1 cellular context compared by ENCODE assay signal in genomic region chr16:11149011-11149616, GRCh38.
TF ChIP-seq lines count a peak whose summit lies in the region.

No MANE protein-coding gene starts in this region.

TF ChIP-seq in K562, 482 proteins besides CTCF, POLR2A, EP300 and RAD21 (continued from another document and continues in another):
- TF ChIP-seq MGA (IDR thresholded peaks at IDR 0.05) (no peak), ZNF217 (CRISPR knock-in tag; IDR thresholded peaks at IDR 0.05) (no peak), ZNF766 (CRISPR knock-in tag; conservative IDR thresholded peaks at IDR 0.05) (0 out of 2 replicates have a peak, but pooled peaks have one; percentile 28), ZNF280B (CRISPR knock-in tag; IDR thresholded peaks at IDR 0.05) (no peak), SRSF1 (IDR thresholded peaks at IDR 0.05; ENCODE audit: low read depth, low read length) (no peak), CBX2 (IDR thresholded peaks at IDR 0.05; ENCODE audit: insufficient read depth, low read length, poor library complexity, severe bottlenecking) (no peak), CBX3 (IDR thresholded peaks at IDR 0.05; ENCODE audit: borderline replicate concordance in 1 of 2, low read length in 2 of 2) (no peak), PKNOX1 (IDR thresholded peaks at IDR 0.05) (peak; percentile 68), NCOA1 (IDR thresholded peaks at IDR 0.05; ENCODE audit: low read depth) (peak; percentile 48; the same call in 1 of the 2 replicates), ZNF785 (CRISPR knock-in tag; IDR thresholded peaks at IDR 0.05) (no peak), FOXM1 (IDR thresholded peaks at IDR 0.05; ENCODE audit: low read depth) (peak; percentile 58; the same call in 1 of the 2 replicates), FOXM1 (CRISPR knock-in tag; IDR thresholded peaks at IDR 0.05; ENCODE audit: low read depth) (no peak), ZNF398 (CRISPR knock-in tag; IDR thresholded peaks at IDR 0.05) (no peak), SMAD3 (CRISPR knock-in tag; conservative IDR thresholded peaks at IDR 0.05) (no peak), OTX1 (CRISPR knock-in tag; IDR thresholded peaks at IDR 0.05) (no peak), REST (CRISPR knock-in tag; IDR thresholded peaks at IDR 0.05; ENCODE audit: low read depth) (no peak), TGIF2 (CRISPR knock-in tag; IDR thresholded peaks at IDR 0.05) (no peak), ID3 (CRISPR knock-in tag; IDR thresholded peaks at IDR 0.05) (no peak), ID3 (tag; IDR thresholded peaks at IDR 0.05) (no peak), ELK1 (CRISPR knock-in tag; IDR thresholded peaks at IDR 0.05) (no peak), HMGN3 (IDR thresholded peaks at IDR 0.05; ENCODE audit: borderline replicate concordance, extremely low read depth, insufficient read length, low read depth, low read length) (peak; percentile 87), PTTG1 (tag; IDR thresholded peaks at IDR 0.05; ENCODE audit: low read depth) (no peak), RCOR1 (IDR thresholded peaks at IDR 0.05; ENCODE audit: borderline replicate concordance in 1 of 2, low read depth in 2 of 2, low read length in 2 of 2) (peak in 1 of 2 experiments; percentile 96; a peak in 3 of 4 replicates), TCF3 (CRISPR knock-in tag; IDR thresholded peaks at IDR 0.05) (peak; percentile 85), ZNF76 (CRISPR knock-in tag; IDR thresholded peaks at IDR 0.05; ENCODE audit: borderline replicate concordance) (no peak), BHLHE40 (IDR thresholded peaks at IDR 0.05; ENCODE audit: low read length) (peak; percentile 65), SRSF3 (IDR thresholded peaks at IDR 0.05; ENCODE audit: insufficient read depth, low read length) (no peak), STAG1 (CRISPR knock-in tag; IDR thresholded peaks at IDR 0.05; ENCODE audit: borderline replicate concordance) (no peak)
